Comparison of ENCODE assay signal across 1 cellular context in genomic region chr2:172967036-172967982, GRCh38.
TF ChIP-seq lines count a peak whose summit lies in the region.

No MANE protein-coding gene starts in this region.

TF ChIP-seq in A549, 52 proteins besides CTCF, POLR2A, EP300 and RAD21 (continued from another document):
- no peak for TF ChIP-seq HES2 (IDR thresholded peaks at IDR 0.05)
